ENCODE assay signal across 8 cellular contexts in the genomic region with DNA sequence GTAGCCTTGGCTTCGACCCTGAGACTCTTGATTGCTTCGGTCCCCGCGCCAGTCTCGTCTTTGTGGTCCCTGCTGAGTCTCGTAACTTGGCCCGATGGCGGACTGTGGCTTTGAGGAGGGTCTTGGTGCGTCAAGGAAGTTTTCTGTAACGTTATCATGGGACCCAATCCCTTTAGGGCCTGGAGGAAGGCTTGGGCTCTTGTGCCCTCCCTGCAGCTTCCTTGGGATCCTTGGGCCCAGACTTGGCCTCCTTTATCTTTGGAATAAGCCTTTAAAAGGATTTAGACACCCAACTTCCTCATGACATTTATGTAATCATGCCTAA. TPM values are rescaled to one million over a fixed set of nuclear protein-coding genes. Genes with fewer than 3 reads are reported as not detected.
DNase-seq lines count a peak whose midpoint lies in the region; ATAC-seq and TF ChIP-seq lines count a peak whose summit lies in the region.

No MANE protein-coding gene starts in this region.

- peaks cover 28 to 64% (median 41%) of the 10 kb centered on the region in 4 donors for H3K4me1 Mint-ChIP-seq in CD4-positive, alpha-beta memory T cell
- H3K4me1 Mint-ChIP-seq in naive B cell: peaks cover 20 to 46% (median 39%) of the 10 kb centered on the region in 3 donors

- peak overlapping the region; percentile 94 for H3K9ac ChIP-seq in Loucy (ENCODE audit: low read depth, low read length, poor library complexity, severe bottlenecking)

- H3K27me3 Mint-ChIP-seq in CD4-positive, alpha-beta memory T cell: no peaks in the 10 kb centered on the region
- H3K27me3 Mint-ChIP-seq in naive B cell: no peaks in the 10 kb centered on the region

- TF ChIP-seq CTCF in Loucy (conservative IDR thresholded peaks at IDR 0.05; ENCODE audit: low read length): no peak

- peak overlapping the region; percentile 98 for H3K27ac ChIP-seq in CD4-positive, alpha-beta memory T cell (ENCODE audit: low read depth, low read length)
- H3K27ac ChIP-seq in cingulate gyrus (ENCODE audit: low read depth, low read length): peak overlapping the region; percentile 55

- H2AFZ ChIP-seq in Loucy (ENCODE audit: low read length): peak overlapping the region; percentile 85

- intact Hi-C loops in CD4-positive, alpha-beta memory T cell (cut with micrococcal nuclease): loop anchor here (1.0 to 2.0 kb wide), 5 partner anchors 17 to 218 kb away; partner anchors contain the start of genes CAP1 and RLF

- no peaks in the 10 kb centered on the region for H3K9me3 Mint-ChIP-seq in CD4-positive, alpha-beta memory T cell
- H3K9me3 Mint-ChIP-seq in naive B cell: no peaks in the 10 kb centered on the region

- H3K36me3 ChIP-seq in CD4-positive, alpha-beta memory T cell (ENCODE audit: insufficient read depth, low read length): peaks cover 28% of the 10 kb centered on the region
- H3K36me3 ChIP-seq in Loucy (ENCODE audit: insufficient read depth, low read length): no peaks in the 10 kb centered on the region; the same call in 1 of the 2 replicates

- peaks cover 70% of the 10 kb centered on the region for H3K79me2 ChIP-seq in Loucy (ENCODE audit: insufficient read depth, low read length)

- H3K4me3 ChIP-seq in CD4-positive, alpha-beta memory T cell (ENCODE audit: low read length in 2 of 2): peak overlapping the region; percentile 86 to 99
- H3K4me3 ChIP-seq in Loucy (ENCODE audit: low read length, poor library complexity, severe bottlenecking): peak overlapping the region; percentile 88

- CTCF ChIA-PET in CD4-positive, alpha-beta memory T cell (lab: Charles Lee; ENCODE audit: partially characterized antibody): interaction anchor here (1.8 to 3.5 kb wide), 2 partner anchors 80 to 105 kb away, joined by 6 to 16 read pairs; no protein-coding TSS in a partner anchor

- H3K9me2 ChIP-seq in Loucy (replicated peaks; ENCODE audit: low read depth, low read length): no peaks in the 10 kb centered on the region

- ATAC-seq in naive B cell (ENCODE audit: low read depth in 2 of 2): no peak
- ATAC-seq in HG02852 (IDR thresholded peaks at IDR 0.05; ENCODE audit: unreplicated experiment): no peak

- peak overlapping the region; percentile 92 to 99 (median 96) for H3K4me3 Mint-ChIP-seq in CD4-positive, alpha-beta memory T cell
- peak overlapping the region; percentile 97 to 99 (median 98) for H3K4me3 Mint-ChIP-seq in naive B cell

- peak overlapping the region; percentile 69 for H3K4me2 ChIP-seq in Loucy (ENCODE audit: low read depth, low read length, poor library complexity, severe bottlenecking)

- peaks cover 43% of the 10 kb centered on the region for H3K4me1 ChIP-seq in CD4-positive, alpha-beta memory T cell (ENCODE audit: insufficient read depth, low read length)
- H3K4me1 ChIP-seq in Loucy (ENCODE audit: insufficient read depth, low read length, poor library complexity, severe bottlenecking): peaks cover 36% of the 10 kb centered on the region

- POLR2A ChIA-PET in CD4-positive, alpha-beta memory T cell (lab: Charles Lee; ENCODE audit: partially characterized antibody): interaction anchor here (1.0 to 3.3 kb wide), 14 partner anchors 17 to 433 kb away, joined by 3 to 45 read pairs (median 4); partner anchors contain the start of genes CAP1, NFYC, RLF and SMAP2

- H3K27ac Mint-ChIP-seq in CD4-positive, alpha-beta memory T cell: peak overlapping the region; percentile 98 to 100 (median 99)
- peak overlapping the region in 5 of 6 donors; percentile 99 for H3K27ac Mint-ChIP-seq in naive B cell

- peaks cover 30 to 44% of the 10 kb centered on the region in 2 donors for H3K36me3 Mint-ChIP-seq in CD4-positive, alpha-beta memory T cell
- peaks cover 13 to 23% of the 10 kb centered on the region in 2 donors for H3K36me3 Mint-ChIP-seq in naive B cell

- H3K9me3 ChIP-seq in CD4-positive, alpha-beta memory T cell (ENCODE audit: control insufficient read depth in 1 of 2, low read length in 2 of 2): no peaks in the 10 kb centered on the region
- H3K9me3 ChIP-seq in Loucy (ENCODE audit: insufficient read depth, low read depth, low read length): no peaks in the 10 kb centered on the region

- H3K27me3 ChIP-seq in CD4-positive, alpha-beta memory T cell (ENCODE audit: insufficient read depth, low read length): no peaks in the 10 kb centered on the region
- H3K27me3 ChIP-seq in Loucy (ENCODE audit: insufficient read depth, low read length, poor library complexity, severe bottlenecking): no peaks in the 10 kb centered on the region

- no peak for DNase-seq in CD4-positive, alpha-beta memory T cell
- DNase-seq in naive B cell (no peak), HUDEP-2 (lab: John Stamatoyannopoulos, UW; ENCODE audit: unreplicated experiment in 76 of 76) (no peak), NCI-H524 (lab: John Stamatoyannopoulos, UW) (no peak), T1000 (lab: John Stamatoyannopoulos, UW) (no peak)

- no peaks in the 10 kb centered on the region for H3F3A ChIP-seq in Loucy (ENCODE audit: low read depth)

- peaks cover 3% of the 10 kb centered on the region for H4K20me1 ChIP-seq in Loucy (ENCODE audit: insufficient read depth, low read length, poor library complexity, severe bottlenecking)

RNA-seq across cellular contexts. Expression of gene ZMPSTE24, which starts 0.4 kb away (rescaled TPM):
- 10 to 100 TPM; 19.7 to 21.0 TPM for total RNA-seq in CD4-positive, alpha-beta memory T cell
- 10 to 100 TPM; 27.1 to 44.1 TPM for polyA plus RNA-seq in CD4-positive, alpha-beta memory T cell
- polyA plus RNA-seq in naive B cell (ENCODE audit: low read depth in 6 of 6): 10 to 100 TPM; 17.1 to 24.8 (median 20.7) TPM

RNA-seq across cellular contexts. Expression of gene TMCO2, which starts 10.7 kb away (rescaled TPM):
- under 1 TPM in 1 of 2 experiments, not detected in 1; 0.47 TPM for total RNA-seq in CD4-positive, alpha-beta memory T cell
- not detected for polyA plus RNA-seq in CD4-positive, alpha-beta memory T cell
- polyA plus RNA-seq in naive B cell (ENCODE audit: low read depth in 6 of 6): not detected

RNA-seq across cellular contexts. Expression of gene COL9A2, which starts 58.7 kb away (rescaled TPM):
- 1 to 10 TPM; 2.1 to 2.8 TPM for total RNA-seq in CD4-positive, alpha-beta memory T cell
- under 1 TPM in 1 of 2 donors, not detected in 1; 0.41 TPM for polyA plus RNA-seq in CD4-positive, alpha-beta memory T cell
- 1 to 10 TPM; 1.3 to 5.6 (median 3.2) TPM for polyA plus RNA-seq in naive B cell (ENCODE audit: low read depth in 6 of 6)
